ENCODE assay signal across 1 cellular context in the genomic region with DNA sequence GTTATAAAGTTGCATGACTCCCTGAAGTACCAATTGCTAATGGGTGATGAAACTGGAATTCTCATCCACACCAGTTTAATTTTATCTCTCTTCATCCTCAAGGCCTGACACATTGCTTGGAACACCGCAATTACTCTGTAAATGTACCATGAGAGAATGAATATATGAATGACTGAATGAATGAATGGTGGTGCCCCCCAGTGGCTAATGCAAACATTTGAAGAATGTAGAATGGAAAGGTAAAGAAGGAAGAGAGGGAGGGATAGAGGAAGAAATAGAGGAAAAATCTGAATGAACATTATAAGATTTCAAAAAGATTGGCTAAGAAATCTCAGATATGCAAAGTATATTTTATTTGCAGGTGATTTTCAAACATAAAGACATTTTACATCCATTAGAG.
TF ChIP-seq lines count a peak whose summit lies in the region.

No MANE protein-coding gene starts in this region.

TF ChIP-seq in GM12878, 131 proteins besides CTCF, POLR2A, EP300 and RAD21:
- no peak for TF ChIP-seq IRF4 (IDR thresholded peaks at IDR 0.05; ENCODE audit: low read depth, low read length)
- no peak for TF ChIP-seq GABPA (IDR thresholded peaks at IDR 0.05; ENCODE audit: low read depth)
- TF ChIP-seq ZNF24 (IDR thresholded peaks at IDR 0.05) = peak; percentile 95
- no peak for TF ChIP-seq NFIC (IDR thresholded peaks at IDR 0.05; ENCODE audit: low read depth, low read length)
- TF ChIP-seq MTA2 (IDR thresholded peaks at IDR 0.05; ENCODE audit: low read depth) = no peak
